11 cellular contexts compared by ENCODE assay signal in genomic region chr19:10114651-10115391, GRCh38. TPM values are rescaled to one million over a fixed set of nuclear protein-coding genes. Genes with fewer than 3 reads are reported as not detected.
A peak's percentile ranks its signal among the peaks of the same experiment; 100 is the strongest.
DNase-seq lines count a peak whose midpoint lies in the region; ATAC-seq lines count a peak whose summit lies in the region.
"Had no signal": no experiment of that assay in that cellular context is flagged by ENCODE, and none has a peak within 500 bp of the region (broad histone marks: within the 10 kb centered on the region; RNA-seq: fewer than 3 reads in every experiment).

No MANE protein-coding gene starts in this region.

- no peaks in the 10 kb centered on the region for H3K27me3 Mint-ChIP-seq in activated T-helper 17 cell treated with anti-CD3 and anti-CD28 coated beads, Interleukin-2, amount 50 U/mL, for 72 hours

- peaks cover 27% of the 10 kb centered on the region for H3K36me3 ChIP-seq in H7 (replicated peaks; ENCODE audit: control insufficient read depth, insufficient read depth, low read length)

- no peak for ATAC-seq in activated T-helper 17 cell treated with anti-CD3 and anti-CD28 coated beads, Interleukin-2, amount 50 U/mL, for 72 hours (replicated peaks)
- ATAC-seq in HG03196 (IDR thresholded peaks at IDR 0.05; ENCODE audit: unreplicated experiment), result no peak

- H3K4me1 Mint-ChIP-seq in activated T-helper 17 cell treated with anti-CD3 and anti-CD28 coated beads, Interleukin-2, amount 50 U/mL, for 72 hours, result peaks cover 31% of the 10 kb centered on the region

- H3K4me3 ChIP-seq in H7 (ENCODE audit: insufficient read depth, low read depth, low read length), result no peak overlapping the region
- H3K4me3 ChIP-seq: lung had no signal

- no peaks in the 10 kb centered on the region for H3K9me3 Mint-ChIP-seq in activated T-helper 17 cell treated with anti-CD3 and anti-CD28 coated beads, Interleukin-2, amount 50 U/mL, for 72 hours

- H3K36me3 Mint-ChIP-seq in activated T-helper 17 cell treated with anti-CD3 and anti-CD28 coated beads, Interleukin-2, amount 50 U/mL, for 72 hours (ENCODE audit: low read depth), result peaks cover 100% of the 10 kb centered on the region

- no peaks in the 10 kb centered on the region for H3K27me3 ChIP-seq in H7 (ENCODE audit: control insufficient read depth, insufficient read depth, low read length)
- H3K27me3 ChIP-seq: BE2C had no signal

- H3K27ac Mint-ChIP-seq in activated T-helper 17 cell treated with anti-CD3 and anti-CD28 coated beads, Interleukin-2, amount 50 U/mL, for 72 hours, result peak overlapping the region; percentile 82

- H3K4me3 Mint-ChIP-seq in activated T-helper 17 cell treated with anti-CD3 and anti-CD28 coated beads, Interleukin-2, amount 50 U/mL, for 72 hours, result peak overlapping the region; percentile 99

- peak; percentile 25 for DNase-seq in activated T-cell treated with anti-CD3 and anti-CD28 coated beads for 24 hours (ENCODE audit: low read depth)
- no peak for DNase-seq in activated T-cell treated with anti-CD3 and anti-CD28 coated beads for 4 hours
- DNase-seq in HK-2 (ENCODE audit: unreplicated experiment), result peak; percentile 45
- DNase-seq in stimulated activated CD4-positive, alpha-beta T cell treated with anti-CD3 and anti-CD28 coated beads, Interleukin-1b, Interleukin-23, amount 100 ng/mL, for 48 hours, result peak; percentile 32
- no peak for DNase-seq in DMS79 (lab: John Stamatoyannopoulos, UW)
- no peak for DNase-seq in H7
- DNase-seq: NCI-H1092 treated with DMSO at 0.1 percent for 48 hours had no signal

RNA-seq across cellular contexts. Expression of gene P2RY11, which starts 3.3 kb away (rescaled TPM):
- total RNA-seq in activated T-helper 17 cell treated with anti-CD3 and anti-CD28 coated beads, Interleukin-2, amount 50 U/mL, for 72 hours, result 100 to 1,000 TPM; 114 to 237 TPM
- total RNA-seq in H7 (2014; rRNA removed; shearing (Covaris generic)), result 0.87 and 6.2 TPM in 2 replicates

RNA-seq across cellular contexts. Expression of gene EIF3G, which starts 4.9 kb away (rescaled TPM):
- 100 to 1,000 TPM; 174 to 235 TPM for total RNA-seq in activated T-helper 17 cell treated with anti-CD3 and anti-CD28 coated beads, Interleukin-2, amount 50 U/mL, for 72 hours
- total RNA-seq in H7 (2014; rRNA removed; shearing (Covaris generic)), result 354 and 376 TPM in 2 replicates

RNA-seq across cellular contexts. Expression of gene PPAN, which starts 8.7 kb away (rescaled TPM):
- total RNA-seq in activated T-helper 17 cell treated with anti-CD3 and anti-CD28 coated beads, Interleukin-2, amount 50 U/mL, for 72 hours, result 100 to 1,000 TPM; 205 to 372 TPM
- total RNA-seq in H7 (2014; rRNA removed; shearing (Covaris generic)), result 52.9 and 54.4 TPM in 2 replicates

RNA-seq across cellular contexts. Expression of gene ANGPTL6, which starts 12.3 kb away (rescaled TPM):
- total RNA-seq in activated T-helper 17 cell treated with anti-CD3 and anti-CD28 coated beads, Interleukin-2, amount 50 U/mL, for 72 hours, result 10 to 100 TPM in 1 of 2 donors, 1 to 10 TPM in 1; 5.7 to 47.0 TPM
- total RNA-seq in H7 (2014; rRNA removed; shearing (Covaris generic)), result 0.15 TPM in 1 of 2 replicates, not detected in the other

RNA-seq across cellular contexts. Expression of gene SHFL, which starts 28.7 kb away (rescaled TPM):
- 10 to 100 TPM; 52.5 to 65.0 TPM for total RNA-seq in activated T-helper 17 cell treated with anti-CD3 and anti-CD28 coated beads, Interleukin-2, amount 50 U/mL, for 72 hours
- total RNA-seq in H7 (2014; rRNA removed; shearing (Covaris generic)), result 14.4 and 20.4 TPM in 2 replicates

Comparison
In these comparisons a context has a peak if more than half of its experiments do, and no peak if none do; other contexts are left out.
1. DNase-seq: peak in activated T-cell treated with anti-CD3 and anti-CD28 coated beads for 24 hours (single experiment), HK-2 (single experiment) and stimulated activated CD4-positive, alpha-beta T cell treated with anti-CD3 and anti-CD28 coated beads, Interleukin-1b, Interleukin-23, amount 100 ng/mL, for 48 hours (single experiment); none in activated T-cell treated with anti-CD3 and anti-CD28 coated beads for 4 hours (single experiment), DMS79 (single experiment) and H7 (single experiment).
2. RNA of gene P2RY11, which starts 3.3 kb away (total RNA-seq): 114 to 237 TPM in activated T-helper 17 cell treated with anti-CD3 and anti-CD28 coated beads, Interleukin-2, amount 50 U/mL, for 72 hours; 0.87 to 6.2 TPM in H7; every median in the first group is over 10 times any median in the second.